In the genomic region with DNA sequence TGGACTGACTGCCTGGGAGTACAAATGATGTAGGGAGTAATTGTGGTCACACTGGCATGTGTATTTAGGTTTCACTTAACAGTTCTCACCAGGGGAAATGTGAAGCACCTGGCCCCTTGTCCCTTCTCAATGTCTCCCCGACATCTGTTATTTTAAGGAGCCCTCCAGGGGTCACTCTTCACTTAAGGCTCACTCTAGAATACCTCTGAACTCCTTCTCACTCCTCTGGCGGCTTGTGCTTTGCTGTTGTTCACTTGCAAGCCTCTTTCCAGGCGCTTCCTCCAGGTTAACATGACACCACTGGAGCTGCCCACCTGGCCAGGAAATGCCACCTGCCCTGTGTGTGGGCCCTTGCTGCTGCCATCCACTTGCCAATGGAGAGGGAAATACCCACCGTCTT, we compare ENCODE assay signal across 14 cellular contexts. TPM values are rescaled to one million over a fixed set of nuclear protein-coding genes. Genes with fewer than 3 reads are reported as not detected.
DNase-seq lines count a peak whose midpoint lies in the region; ATAC-seq, FAIRE-seq and TF ChIP-seq lines count a peak whose summit lies in the region.
"Had no signal": no experiment of that assay in that cellular context is flagged by ENCODE, and none has a peak within 500 bp of the region (broad histone marks: within the 10 kb centered on the region; RNA-seq: fewer than 3 reads in every experiment).

No MANE protein-coding gene starts in this region.

- DNase-seq in HepG2 (ENCODE audit: low spot score) (no peak), right lobe of liver (no peak), H9 (peak; percentile 77), NCI-H69 (lab: John Stamatoyannopoulos, UW) (peak; percentile 49), vagina (ENCODE audit: extremely low spot score in 2 of 2) (no peak), sigmoid colon (no peak), BE2C (no peak), left ventricle myocardium inferior (no peak)
- DNase-seq: activated CD4-positive, alpha-beta T cell treated with anti-CD3 and anti-CD28 coated beads for 36 hours; dorsolateral prefrontal cortex; mesenchymal stem cell; transverse colon had no signal

- H3K56ac ChIP-seq in H9 (ENCODE audit: insufficient read length, low read depth, low read length): no peak overlapping the region

- POLR2A ChIA-PET in HepG2 (lab: Yijun Ruan, JAX): no interaction called here

- CTCF ChIA-PET in HepG2 (lab: Yijun Ruan, JAX; ENCODE audit: low intra/inter-chr PET ratio, low total read pairs): no interaction called here

- H3K27me3 Mint-ChIP-seq in H9 (ENCODE audit: low read depth): peaks cover 2% of the 10 kb centered on the region; the same call in 1 of the 2 replicates

- H3K9me3 ChIP-seq in HepG2 (ENCODE audit: low read length) (no peaks in the 10 kb centered on the region), right lobe of liver (no peaks in the 10 kb centered on the region), H9 (ENCODE audit: control insufficient read depth, low read depth, low read length) (no peaks in the 10 kb centered on the region), vagina (no peaks in the 10 kb centered on the region), sigmoid colon (no peaks in the 10 kb centered on the region), BE2C (no peaks in the 10 kb centered on the region), left ventricle myocardium inferior (replicated peaks) (no peaks in the 10 kb centered on the region)
- H3K9me3 ChIP-seq: transverse colon had no signal

- H3K9ac ChIP-seq in HepG2 (ENCODE audit: insufficient read depth, low read depth, low read length) (no peak overlapping the region), H9 (ENCODE audit: extremely low read depth, insufficient read length, low read length) (no peak overlapping the region)

- no peak overlapping the region for H4K8ac ChIP-seq in H9 (replicated peaks; ENCODE audit: insufficient read length, low read depth, low read length)

- no peak overlapping the region for H3K18ac ChIP-seq in H9 (ENCODE audit: insufficient read length, low read depth, low read length)

- H3K4me2 ChIP-seq in HepG2 (ENCODE audit: low read depth, low read length) (no peak overlapping the region), H9 (ENCODE audit: insufficient read depth, insufficient read length, low read length) (no peak overlapping the region)

- under 1% methylated on average over 4 of the region's 4 CpGs for WGBS in HepG2 (ENCODE audit: low lambda C conversion rate)
- WGBS in right lobe of liver (ENCODE audit: insufficient coverage, low coverage, low lambda C conversion rate, missing lambda C conversion rate): 31% methylated on average over 4 of the region's 4 CpGs
- WGBS in H9 (ENCODE audit: extremely low coverage, insufficient read length, low lambda C conversion rate): no CpG with 5 or more reads among the region's 4 CpGs
- 59 to 75% methylated on average over 4 of the region's 4 CpGs for WGBS in sigmoid colon, 2 donors

- no peak overlapping the region for H3T11ph ChIP-seq in H9 (ENCODE audit: low read length)

- H3K27ac Mint-ChIP-seq in H9: no peak overlapping the region
- H3K27ac Mint-ChIP-seq: activated CD4-positive, alpha-beta T cell treated with anti-CD3 and anti-CD28 coated beads for 36 hours had no signal

- H3K36me3 Mint-ChIP-seq in H9 (ENCODE audit: insufficient read depth in 1 of 3, low read depth in 3 of 3): no peaks in the 10 kb centered on the region

- H3K4me3 ChIP-seq in HepG2 (replicated peaks in 1 of 3; ENCODE audit: insufficient read depth in 1 of 3, low read depth in 2 of 3, low read length in 3 of 3) (no peak overlapping the region), right lobe of liver (no peak overlapping the region), vagina (no peak overlapping the region), sigmoid colon (no peak overlapping the region), BE2C (ENCODE audit: low read depth, low read length) (no peak overlapping the region), left ventricle myocardium inferior (no peak overlapping the region)
- H3K4me3 ChIP-seq: dorsolateral prefrontal cortex, SK-N-MC, transverse colon had no signal

- H4K20me1 ChIP-seq in HepG2 (ENCODE audit: insufficient read depth, low read length) (no peaks in the 10 kb centered on the region), H9 (ENCODE audit: control insufficient read depth, insufficient read depth, insufficient read length) (no peaks in the 10 kb centered on the region)

- TF ChIP-seq RAD21 in HepG2 (CRISPR knock-in tag; IDR thresholded peaks at IDR 0.05): no peak

- no peak overlapping the region for H2AFZ ChIP-seq in HepG2 (ENCODE audit: low read length)
- no peak overlapping the region for H2AFZ ChIP-seq in H9 (ENCODE audit: low read length)

- intact Hi-C loops in HepG2 (cut with micrococcal nuclease; ENCODE audit: unreplicated experiment): no loop called here
- intact Hi-C loops in right lobe of liver (cut with DNase I): no loop called here
- intact Hi-C loops in vagina (cut with DNase I): no loop called here
- intact Hi-C loops in sigmoid colon (cut with DNase I): no loop called here
- intact Hi-C loops in left ventricle myocardium inferior (cut with micrococcal nuclease): no loop called here

- H3K79me1 ChIP-seq in H9 (ENCODE audit: insufficient read depth, low read depth, low read length, poor library complexity, severe bottlenecking): no peaks in the 10 kb centered on the region

- no peak overlapping the region for H4K91ac ChIP-seq in H9 (ENCODE audit: insufficient read length, low read depth, low read length)

- H2BK5ac ChIP-seq in H9 (ENCODE audit: insufficient read length, low read length): no peak overlapping the region

- BruUV-seq in HepG2 (replicated peaks; lab: Mats Ljungman, UMichigan): no TSS peak

- 0 out of 2 replicates have a peak, but pooled peaks have one; percentile 10 for TF ChIP-seq CTCF in HepG2 (CRISPR knock-in tag; IDR thresholded peaks at IDR 0.05)
- no peak for TF ChIP-seq CTCF in right lobe of liver (IDR thresholded peaks at IDR 0.05)
- peak; percentile 51 for TF ChIP-seq CTCF in H9 (conservative IDR thresholded peaks at IDR 0.05)
- no peak for TF ChIP-seq CTCF in vagina (IDR thresholded peaks at IDR 0.05)
- TF ChIP-seq CTCF in sigmoid colon (IDR thresholded peaks at IDR 0.05): no peak
- TF ChIP-seq CTCF in BE2C (IDR thresholded peaks at IDR 0.05; ENCODE audit: low read depth, low read length): no peak
- TF ChIP-seq CTCF in left ventricle myocardium inferior (IDR thresholded peaks at IDR 0.05; ENCODE audit: borderline replicate concordance): no peak

- no peak overlapping the region for H2BK15ac ChIP-seq in H9 (ENCODE audit: low read depth, low read length)

- no peak overlapping the region for H3K14ac ChIP-seq in H9 (ENCODE audit: insufficient read depth, low read length)

- H4K5ac ChIP-seq in H9 (ENCODE audit: insufficient read length, low read depth, low read length): no peak overlapping the region

- in situ Hi-C loops in HepG2 (cut with HindIII; ENCODE audit: extremely low pct_ligation_motif_present, low pct_unique_long_range_greater_than_20kb): no loop called here

- H2BK12ac ChIP-seq in H9 (ENCODE audit: insufficient read length, low read depth, low read length): no peak overlapping the region

- H3K4ac ChIP-seq in H9 (ENCODE audit: low read depth, low read length): no peak overlapping the region

- no peak overlapping the region for H3K27ac ChIP-seq in HepG2 (ENCODE audit: extremely low read length, insufficient read depth, low read length)
- H3K27ac ChIP-seq in right lobe of liver: no peak overlapping the region
- H3K27ac ChIP-seq in H9 (ENCODE audit: insufficient read length, low read depth, low read length): no peak overlapping the region
- H3K27ac ChIP-seq in vagina: no peak overlapping the region
- no peak overlapping the region for H3K27ac ChIP-seq in sigmoid colon
- no peak overlapping the region for H3K27ac ChIP-seq in left ventricle myocardium inferior (replicated peaks)
- H3K27ac ChIP-seq: dorsolateral prefrontal cortex, SK-N-MC, transverse colon had no signal

- H2AK5ac ChIP-seq in H9 (ENCODE audit: insufficient read length, low read length): no peak overlapping the region

- TF ChIP-seq EP300 in HepG2 (IDR thresholded peaks at IDR 0.05; ENCODE audit: low read depth in 2 of 2, low read length in 2 of 2) (no peak), HepG2 (CRISPR knock-in tag; IDR thresholded peaks at IDR 0.05; ENCODE audit: borderline replicate concordance) (no peak), sigmoid colon (IDR thresholded peaks at IDR 0.05) (no peak)

- no peaks in the 10 kb centered on the region for H3K23me2 ChIP-seq in H9 (ENCODE audit: insufficient read length, low read depth, low read length, poor library complexity, severe bottlenecking)

- H2BK120ac ChIP-seq in H9 (ENCODE audit: low read depth, low read length, poor library complexity, severe bottlenecking): no peak overlapping the region

- H3K9me3 Mint-ChIP-seq in H9: no peaks in the 10 kb centered on the region

- H2BK20ac ChIP-seq in H9 (ENCODE audit: low read depth, low read length, poor library complexity, severe bottlenecking): no peak overlapping the region

- H3K27me3 ChIP-seq in HepG2 (ENCODE audit: control insufficient read depth in 1 of 2, insufficient read depth in 2 of 2, low read length in 2 of 2) (peaks cover 1 to 6% of the 10 kb centered on the region in 2 experiments; a peak in 2 of 5 replicates), right lobe of liver (no peaks in the 10 kb centered on the region), H9 (ENCODE audit: insufficient read depth, low read length) (no peaks in the 10 kb centered on the region), vagina (no peaks in the 10 kb centered on the region), sigmoid colon (no peaks in the 10 kb centered on the region), BE2C (no peaks in the 10 kb centered on the region), left ventricle myocardium inferior (ENCODE audit: low read depth) (peaks cover 27% of the 10 kb centered on the region)
- H3K27me3 ChIP-seq: transverse colon had no signal

- H3K4me1 ChIP-seq in HepG2 (ENCODE audit: insufficient read depth, low read length) (no peaks in the 10 kb centered on the region), right lobe of liver (no peaks in the 10 kb centered on the region), H9 (ENCODE audit: insufficient read depth, low read length) (peaks cover 2% of the 10 kb centered on the region; the same call in 1 of the 2 replicates), vagina (no peaks in the 10 kb centered on the region), sigmoid colon (no peaks in the 10 kb centered on the region), BE2C (no peaks in the 10 kb centered on the region), left ventricle myocardium inferior (peaks cover 7% of the 10 kb centered on the region)
- H3K4me1 ChIP-seq: transverse colon had no signal

- H3K4me1 Mint-ChIP-seq in H9: peaks cover 13 to 22% of the 10 kb centered on the region in 2 experiments; a peak in 3 of 4 replicates

- H3K4me3 Mint-ChIP-seq in H9: no peak overlapping the region
- H3K4me3 Mint-ChIP-seq: activated CD4-positive, alpha-beta T cell treated with anti-CD3 and anti-CD28 coated beads for 36 hours had no signal

- TF ChIP-seq POLR2A in HepG2 (IDR thresholded peaks at IDR 0.05; ENCODE audit: insufficient read depth in 1 of 2, low read depth in 2 of 2, low read length in 2 of 2) (no peak), right lobe of liver (IDR thresholded peaks at IDR 0.05) (no peak), vagina (IDR thresholded peaks at IDR 0.05) (no peak), sigmoid colon (IDR thresholded peaks at IDR 0.05) (no peak)

- no peak overlapping the region for H3K23ac ChIP-seq in H9 (ENCODE audit: insufficient read length, low read depth, low read length)

- ATAC-seq in HepG2 (peak; percentile 47; the same call in 2 of the 3 replicates), right lobe of liver (no peak)
- ATAC-seq: activated CD4-positive, alpha-beta T cell treated with anti-CD3 and anti-CD28 coated beads for 36 hours had no signal

- H3K36me3 ChIP-seq in HepG2 (replicated peaks in 1 of 2; ENCODE audit: control insufficient read depth in 1 of 2, insufficient read depth in 2 of 2, low read length in 2 of 2) (no peaks in the 10 kb centered on the region), right lobe of liver (no peaks in the 10 kb centered on the region), vagina (no peaks in the 10 kb centered on the region), sigmoid colon (no peaks in the 10 kb centered on the region), BE2C (no peaks in the 10 kb centered on the region), left ventricle myocardium inferior (no peaks in the 10 kb centered on the region)
- H3K36me3 ChIP-seq: transverse colon had no signal

- no peaks in the 10 kb centered on the region for H3K79me2 ChIP-seq in HepG2 (ENCODE audit: insufficient read depth, low read length)
- no peaks in the 10 kb centered on the region for H3K79me2 ChIP-seq in H9 (ENCODE audit: insufficient read depth, low read length)

- no peak for FAIRE-seq in HepG2 (lab: Jason Lieb, UNC)

RNA-seq across cellular contexts. Expression of gene GZMB, which starts 56.5 kb away (rescaled TPM):
- not detected in 2 replicates for total RNA-seq in HepG2 (2016; rRNA removed; fragmentation: Illumina TruSeq; extraction: Trizol)
- not detected in 2 replicates for total RNA-seq in HepG2 (2016; cell fraction: cytosol; rRNA removed; fragmentation: Illumina TruSeq; extraction: Trizol; ENCODE audit: low read depth)
- not detected in 2 replicates for total RNA-seq in HepG2 (2016; cell fraction: insoluble cytoplasmic fraction; rRNA removed; fragmentation: Illumina TruSeq; extraction: Trizol)
- not detected in 2 replicates for total RNA-seq in HepG2 (2016; cell fraction: membrane; rRNA removed; fragmentation: Illumina TruSeq; extraction: Trizol)
- not detected in 2 replicates for total RNA-seq in HepG2 (2016; cell fraction: nucleus; rRNA removed; fragmentation: Illumina TruSeq; extraction: Trizol)
- polyA plus RNA-seq in HepG2 (2011; rRNA removed): 0.10 and 0.12 TPM in 2 replicates
- 0.07 and 0.13 TPM in 2 replicates for polyA plus RNA-seq in HepG2 (2011; cell fraction: cytosol; rRNA removed)
- polyA plus RNA-seq in HepG2 (2011; cell fraction: nucleus; rRNA removed): not detected in 2 replicates
- not detected in 2 replicates for polyA plus RNA-seq in HepG2 (2012)
- not detected in 2 replicates for polyA plus RNA-seq in HepG2 (2016; cell fraction: cytosol; fragmentation: Illumina TruSeq; extraction: Trizol; ENCODE audit: low read depth)
- polyA plus RNA-seq in HepG2 (2016; cell fraction: insoluble cytoplasmic fraction; fragmentation: Illumina TruSeq; extraction: Trizol; ENCODE audit: low read depth): not detected in 2 replicates
- not detected in 2 replicates for polyA plus RNA-seq in HepG2 (2016; cell fraction: membrane; fragmentation: Illumina TruSeq; extraction: Trizol; ENCODE audit: low read depth)
- not detected in 2 replicates for polyA plus RNA-seq in HepG2 (2016; cell fraction: nucleus; fragmentation: Illumina TruSeq; extraction: Trizol; ENCODE audit: insufficient read depth, low read depth)
- not detected in 2 replicates for polyA minus RNA-seq in HepG2 (2011; rRNA and poly(A)+ RNA removed; ENCODE audit: low replicate concordance)
- not detected in 2 replicates for polyA minus RNA-seq in HepG2 (2011; cell fraction: cytosol; rRNA and poly(A)+ RNA removed)
- polyA minus RNA-seq in HepG2 (2011; cell fraction: nucleus; rRNA and poly(A)+ RNA removed): not detected in 2 replicates
- under 1 TPM in 4 of 6 experiments, not detected in 2; 0.66 to 0.88 (median 0.78) TPM for total RNA-seq in right lobe of liver
- not detected in 2 replicates for total RNA-seq in H9 (2021)
- total RNA-seq in vagina: 2.2 TPM
- 1 to 10 TPM in 1 of 4 donors, not detected in 3; 1.5 TPM for total RNA-seq in sigmoid colon
- 1 to 10 TPM in 2 of 3 donors, not detected in 1; 3.2 to 8.0 TPM for polyA plus RNA-seq in sigmoid colon
- polyA plus RNA-seq in BE2C (2012; ENCODE audit: insufficient read depth, insufficient read length, low read depth): not detected
- 0.52 TPM for total RNA-seq in left ventricle myocardium inferior
- total RNA-seq: glomerular endothelial cell had no signal

Comparison
In these comparisons a context has a peak if more than half of its experiments do, and no peak if none do; other contexts are left out.
1. CTCF ChIP-seq: peak in HepG2 (single experiment) and H9 (single experiment); none in right lobe of liver (0 of 4), vagina (0 of 3), sigmoid colon (0 of 4), BE2C (single experiment) and left ventricle myocardium inferior (single experiment).
2. DNase-seq: peak in H9 (single experiment) and NCI-H69 (single experiment); none in HepG2 (single experiment), right lobe of liver (0 of 3), vagina (0 of 2), sigmoid colon (single experiment), BE2C (single experiment) and left ventricle myocardium inferior (single experiment).